In the genomic region with DNA sequence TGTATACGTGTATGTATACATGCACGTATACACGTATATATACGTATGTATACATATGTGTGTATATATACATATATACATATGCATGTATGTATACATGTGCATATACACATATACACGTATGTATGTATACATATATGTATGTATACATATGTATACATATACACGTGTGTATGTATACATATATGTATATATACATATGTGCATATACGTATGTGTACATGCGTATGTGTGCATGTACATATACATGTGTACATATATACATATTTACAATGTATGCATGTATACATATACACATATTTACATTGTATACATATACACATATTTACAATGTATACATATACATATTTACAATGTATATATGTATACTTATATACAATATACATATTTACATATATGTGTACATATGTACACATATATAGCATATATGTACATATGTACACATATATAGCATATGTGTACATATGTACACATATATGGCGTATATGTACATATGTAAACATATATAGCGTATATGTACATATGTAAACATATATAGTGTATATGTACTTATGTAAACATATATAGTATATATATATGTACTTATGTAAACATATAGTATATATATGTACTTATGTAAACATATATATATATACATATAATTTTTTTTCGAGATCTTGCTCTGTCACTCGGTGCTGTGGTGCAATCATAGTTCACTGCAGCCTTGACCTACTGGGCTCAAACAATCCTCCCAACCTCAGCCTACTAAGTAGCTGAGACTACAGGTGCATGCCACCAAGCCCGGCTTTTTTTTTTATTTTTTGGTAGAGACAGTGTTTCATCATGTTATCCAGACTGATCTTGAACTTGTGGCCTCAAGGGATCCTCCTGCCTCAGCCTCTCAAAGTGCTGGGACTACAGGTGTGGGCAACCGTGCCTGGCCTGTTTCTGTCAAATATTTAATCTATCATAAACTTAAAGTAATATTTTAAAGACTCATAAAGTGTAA, we compare ENCODE assay signal across 21 cellular contexts.
"Had no signal": no experiment of that assay in that cellular context is flagged by ENCODE, and none has a peak within 500 bp of the region (broad histone marks: within the 10 kb centered on the region; RNA-seq: fewer than 3 reads in every experiment).

No MANE protein-coding gene starts in this region.

- H3K36me3 ChIP-seq: colonic mucosa, gastrocnemius medialis, heart right ventricle, left lung, lower lobe of right lung, neural progenitor cell, ovary, prostate gland, stomach, thoracic aorta had no signal

- H3K9me3 ChIP-seq: colonic mucosa, gastrocnemius medialis, heart right ventricle, left lung, lower lobe of right lung, ovary, prostate gland, stomach, thoracic aorta had no signal

- H3K4me1 ChIP-seq: colonic mucosa, left lung, neural progenitor cell had no signal

- ATAC-seq: gastrocnemius medialis; heart right ventricle; left lung; lower lobe of right lung; natural killer cell treated with Interleukin-12 subunit alpha and Interleukin-12 subunit beta and Interleukin-15 and Interleukin-18, amount 100 ng/mL, for 72 hours had no signal

- H3K27ac ChIP-seq: colonic mucosa, gastrocnemius medialis, heart right ventricle, left lung, lower lobe of right lung, neural progenitor cell, ovary, prostate gland, skin epidermis, stomach, thoracic aorta had no signal

- H3K27me3 ChIP-seq: colonic mucosa, gastrocnemius medialis, heart right ventricle, left lung, neural progenitor cell, ovary, stomach had no signal

- H3K4me3 ChIP-seq: colonic mucosa, gastrocnemius medialis, heart right ventricle, left lung, lower lobe of right lung, neural progenitor cell, ovary, prostate gland, skin epidermis, stomach, thoracic aorta had no signal

- DNase-seq: colonic mucosa; dermis blood vessel endothelial cell; endodermal cell; gastrocnemius medialis; heart right ventricle; hypothalamus; left lung; lower lobe of right lung; nucleus accumbens; ovary; retina; stimulated activated CD4-positive, alpha-beta T cell treated with anti-CD3 and anti-CD28 coated beads, Interleukin-12 subunit alpha, Interleukin-12 subunit beta, amount 100 ng/mL, for 4 hours; stimulated activated naive CD4-positive, alpha-beta T cell; stomach; substantia nigra; trophoblast cell had no signal
